36 cellular contexts compared by ENCODE assay signal in the genomic region with DNA sequence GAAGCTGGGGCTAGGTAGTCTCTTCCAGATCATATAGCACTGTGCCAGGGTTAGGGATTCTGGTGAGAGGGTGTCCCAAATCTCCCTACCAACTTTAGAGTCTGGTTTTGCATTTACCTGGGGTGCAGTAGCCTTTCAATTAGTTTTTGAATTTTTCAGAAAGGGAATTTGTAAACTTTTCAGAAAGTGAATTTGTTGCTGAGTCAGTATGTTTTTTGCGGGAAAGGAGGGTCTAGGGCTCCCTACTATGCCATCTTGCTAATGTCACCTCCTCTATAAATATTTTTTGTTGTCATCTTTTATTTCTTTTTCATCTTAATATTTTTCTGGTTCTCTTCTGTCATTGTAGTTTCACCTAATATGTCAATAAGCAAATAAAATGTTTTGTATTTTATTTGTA.
"Had no signal": no experiment of that assay in that cellular context is flagged by ENCODE, and none has a peak within 500 bp of the region (broad histone marks: within the 10 kb centered on the region; RNA-seq: fewer than 3 reads in every experiment).

No MANE protein-coding gene starts in this region.

- DNase-seq: activated B cell treated with CpG ODN at 0.5 μM for 24 hours; activated CD4-positive, alpha-beta memory T cell treated with anti-CD3 and anti-CD28 coated beads for 36 hours; activated CD4-positive, alpha-beta T cell treated with anti-CD3 and anti-CD28 coated beads for 4 hours; activated CD4-positive, alpha-beta T cell treated with anti-CD3 and anti-CD28 coated beads, Interleukin-2, amount 10 ng/mL, durations not matched to agents 24 days and 14 days; activated CD4-positive, alpha-beta T cell treated with anti-CD3 and anti-CD28 coated beads, Interleukin-2, amount 50 U/mL, for 1 hour; activated CD4-positive, alpha-beta T cell treated with anti-CD3 and anti-CD28 coated beads, Interleukin-2, amount 50 U/mL, for 4 hours; activated CD4-positive, CD25-positive, alpha-beta regulatory T cell treated with anti-CD3 and anti-CD28 coated beads, Interleukin-2, amount 50 U/mL, for 72 hours; activated CD8-positive, alpha-beta memory T cell treated with anti-CD3 and anti-CD28 coated beads, Interleukin-2, amount 50 U/mL, for 4 hours; activated CD8-positive, alpha-beta T cell treated with anti-CD3 and anti-CD28 coated beads for 36 hours; activated effector memory CD4-positive, alpha-beta T cell treated with anti-CD3 and anti-CD28 coated beads, Interleukin-2, amount 50 U/mL, for 16 hours; activated gamma-delta T cell treated with Interleukin-2 at 50 U/mL for 16 hours; activated naive CD4-positive, alpha-beta T cell; activated naive CD4-positive, alpha-beta T cell treated with anti-CD3 and anti-CD28 coated beads for 36 hours; activated naive CD4-positive, alpha-beta T cell treated with anti-CD3 and anti-CD28 coated beads, Interleukin-2, amount 50 U/mL, for 16 hours; activated naive CD8-positive, alpha-beta T cell treated with anti-CD3 and anti-CD28 coated beads for 36 hours; activated T-cell treated with anti-CD3 and anti-CD28 coated beads for 4 hours; activated T-cell treated with anti-CD3 and anti-CD28 coated beads, Interleukin-2, amount 50 U/mL, for 1 hour; activated T-cell treated with anti-CD3 and anti-CD28 coated beads, Interleukin-2, amount 50 U/mL, for 4 hours; activated T-cell treated with anti-CD3 and anti-CD28 coated beads, Interleukin-2, amount 50 U/mL, for 72 hours; adrenal gland; amniotic stem cell; aorta; body of pancreas; brain microvascular endothelial cell; central memory CD4-positive, alpha-beta T cell; T-helper 2 cell; T-helper 9 cell had no signal

- H3K4me1 Mint-ChIP-seq: activated B cell treated with CpG ODN at 0.5 μM for 24 hours; activated CD4-positive, alpha-beta T cell treated with anti-CD3 and anti-CD28 coated beads, Interleukin-2, amount 10 ng/mL, durations not matched to agents 24 days and 14 days; activated naive CD8-positive, alpha-beta T cell treated with anti-CD3 and anti-CD28 coated beads for 36 hours; activated T-helper 17 cell treated with anti-CD3 and anti-CD28 coated beads, Interleukin-2, amount 50 U/mL, for 72 hours had no signal

- FAIRE-seq: astrocyte, TTC549 had no signal

- H3K27ac ChIP-seq: adrenal gland, body of pancreas, brain microvascular endothelial cell, breast epithelium, VCaP had no signal

- H3K4me1 ChIP-seq: adrenal gland, body of pancreas, breast epithelium had no signal

- H3K9me3 ChIP-seq: adrenal gland, body of pancreas had no signal

- H3K27me3 ChIP-seq: adrenal gland, body of pancreas, brain microvascular endothelial cell, breast epithelium had no signal

- H3K36me3 ChIP-seq: adrenal gland, brain microvascular endothelial cell, breast epithelium had no signal

- H3K27me3 Mint-ChIP-seq: activated CD4-positive, alpha-beta T cell treated with anti-CD3 and anti-CD28 coated beads, Interleukin-2, amount 10 ng/mL, durations not matched to agents 24 days and 14 days had no signal

- ATAC-seq: activated CD8-positive, alpha-beta T cell treated with anti-CD3 and anti-CD28 coated beads for 36 hours; activated naive CD4-positive, alpha-beta T cell treated with anti-CD3 and anti-CD28 coated beads, Interleukin-2, amount 50 U/mL, for 72 hours; activated T-cell treated with anti-CD3 and anti-CD28 coated beads, Interleukin-2, amount 50 U/mL, for 4 hours; activated T-cell treated with anti-CD3 and anti-CD28 coated beads, Interleukin-2, amount 50 U/mL, for 72 hours; activated T-helper 17 cell treated with anti-CD3 and anti-CD28 coated beads, Interleukin-2, amount 50 U/mL, for 72 hours; body of pancreas had no signal

- H3K4me3 Mint-ChIP-seq: activated B cell treated with CpG ODN at 0.5 μM for 24 hours; activated CD4-positive, alpha-beta memory T cell treated with anti-CD3 and anti-CD28 coated beads for 36 hours; activated CD4-positive, alpha-beta T cell treated with anti-CD3 and anti-CD28 coated beads, Interleukin-2, amount 10 ng/mL, durations not matched to agents 24 days and 14 days; activated CD8-positive, alpha-beta T cell treated with anti-CD3 and anti-CD28 coated beads for 36 hours; activated naive CD4-positive, alpha-beta T cell treated with anti-CD3 and anti-CD28 coated beads for 36 hours; activated naive CD8-positive, alpha-beta T cell treated with anti-CD3 and anti-CD28 coated beads for 36 hours; activated T-cell treated with anti-CD3 and anti-CD28 coated beads, Interleukin-2, amount 50 U/mL, for 4 hours; activated T-cell treated with anti-CD3 and anti-CD28 coated beads, Interleukin-2, amount 50 U/mL, for 72 hours; activated T-helper 1 cell treated with anti-CD3 and anti-CD28 coated beads, Interleukin-12 subunit alpha, Interleukin-12 subunit beta, Interleukin-2, Interleukin-4 antibody, amounts not matched to agents 30 ng/mL and 10 ng/mL and 1 ng/mL, durations not matched to agents 14 hours and 24 hours and 36 hours; activated T-helper 17 cell treated with anti-CD3 and anti-CD28 coated beads, Interleukin-2, amount 50 U/mL, for 72 hours; T-helper 1 cell treated with Interleukin-12 subunit alpha and Interleukin-12 subunit beta and Interleukin-4 antibody, amounts not matched to agents 30 μg/mL and 1 μg/mL, for 36 hours; T-helper 2 cell treated with Interferon-gamma antibody and Interleukin-4, amounts not matched to agents 5 μg/mL and 100 μg/mL, for 36 hours had no signal

- H3K27ac Mint-ChIP-seq: activated B cell treated with CpG ODN at 0.5 μM for 24 hours; activated CD4-positive, alpha-beta memory T cell treated with anti-CD3 and anti-CD28 coated beads for 36 hours; activated CD4-positive, alpha-beta T cell treated with anti-CD3 and anti-CD28 coated beads, Interleukin-2, amount 10 ng/mL, durations not matched to agents 24 days and 14 days; activated CD8-positive, alpha-beta T cell treated with anti-CD3 and anti-CD28 coated beads for 36 hours; activated naive CD4-positive, alpha-beta T cell treated with anti-CD3 and anti-CD28 coated beads for 36 hours; activated naive CD4-positive, alpha-beta T cell treated with anti-CD3 and anti-CD28 coated beads, Interleukin-2, amount 50 U/mL, for 72 hours; activated naive CD8-positive, alpha-beta T cell treated with anti-CD3 and anti-CD28 coated beads for 36 hours; activated T-cell treated with anti-CD3 and anti-CD28 coated beads, Interleukin-2, amount 50 U/mL, for 72 hours; activated T-helper 1 cell treated with anti-CD3 and anti-CD28 coated beads, Interleukin-12 subunit alpha, Interleukin-12 subunit beta, Interleukin-2, Interleukin-4 antibody, amounts not matched to agents 30 ng/mL and 10 ng/mL and 1 ng/mL, durations not matched to agents 14 hours and 24 hours and 36 hours; activated T-helper 17 cell treated with anti-CD3 and anti-CD28 coated beads, Interleukin-2, amount 50 U/mL, for 72 hours; T-helper 1 cell treated with Interleukin-12 subunit alpha and Interleukin-12 subunit beta and Interleukin-4 antibody, amounts not matched to agents 30 μg/mL and 1 μg/mL, for 36 hours; T-helper 2 cell treated with Interferon-gamma antibody and Interleukin-4, amounts not matched to agents 5 μg/mL and 100 μg/mL, for 36 hours had no signal

- H3K4me3 ChIP-seq: adrenal gland, body of pancreas, breast epithelium had no signal
